ENCODE assay signal across 28 cellular contexts in the genomic region with DNA sequence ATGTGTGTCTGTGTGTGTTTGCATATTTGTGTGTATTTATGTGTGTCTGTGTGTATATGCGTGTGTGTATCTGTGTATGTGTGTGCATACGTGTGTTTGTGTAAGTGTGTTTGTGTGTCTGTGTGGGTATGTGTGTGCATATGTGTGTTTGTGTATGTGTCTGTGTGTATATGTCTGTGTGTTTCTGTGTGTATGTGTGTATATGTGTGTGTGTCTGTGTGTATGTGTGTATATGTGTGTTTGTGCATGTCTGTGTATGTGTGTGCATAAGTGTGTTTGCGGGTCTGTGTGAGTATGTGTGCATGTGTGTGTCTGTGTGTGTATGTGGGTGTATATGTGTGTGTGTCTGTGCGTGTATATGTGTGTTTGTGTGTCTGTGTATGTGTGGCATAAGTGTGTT.
"Had no signal": no experiment of that assay in that cellular context is flagged by ENCODE, and none has a peak within 500 bp of the region (broad histone marks: within the 10 kb centered on the region; RNA-seq: fewer than 3 reads in every experiment).

No MANE protein-coding gene starts in this region.

- H3K4me1 ChIP-seq: esophagus muscularis mucosa, left lung, neural progenitor cell, prostate gland, right atrium auricular region, sigmoid colon, spleen, tibial nerve, upper lobe of right lung, vagina had no signal

- H3K36me3 ChIP-seq: esophagus muscularis mucosa, heart right ventricle, left lung, neural progenitor cell, prostate gland, right atrium auricular region, sigmoid colon, spleen, thoracic aorta, tibial nerve, upper lobe of right lung, vagina had no signal

- H3K4me2 ChIP-seq: neural progenitor cell had no signal

- H3K4me3 ChIP-seq: coronary artery, esophagus muscularis mucosa, heart right ventricle, left lung, mucosa of descending colon, neural progenitor cell, prostate gland, right atrium auricular region, sigmoid colon, skin epidermis, spleen, thoracic aorta, tibial nerve, upper lobe of right lung, vagina had no signal

- H3K27ac ChIP-seq: coronary artery, esophagus muscularis mucosa, neural progenitor cell, prostate gland, right atrium auricular region, sigmoid colon, skin epidermis, spleen, thoracic aorta, tibial nerve, upper lobe of right lung, vagina had no signal

- DNase-seq: dermis blood vessel endothelial cell; effector memory CD4-positive, alpha-beta T cell; foreskin melanocyte; glutamatergic neuron; heart right ventricle; hippocampal formation; left cardiac atrium; left lung; mesenchymal stem cell; mucosa of descending colon; naive thymus-derived CD4-positive, alpha-beta T cell; nucleus accumbens; sigmoid colon; spleen; stimulated activated CD4-positive, alpha-beta T cell treated with anti-CD3 and anti-CD28 coated beads, Interleukin-2, amount 100 ng/mL, for 48 hours; stimulated activated naive B cell treated with anti-CD40 and anti-IgM and Interleukin-4, amounts not matched to agents 10 μg/mL and 1 μg/mL and 100 μg/mL, for 72 hours; upper lobe of right lung had no signal

- H2AFZ ChIP-seq: neural progenitor cell had no signal

- FAIRE-seq: endothelial cell of umbilical vein, islet of Langerhans had no signal

- H3K27me3 ChIP-seq: left lung, neural progenitor cell, right atrium auricular region, sigmoid colon, tibial nerve, upper lobe of right lung, vagina had no signal

- H3K9ac ChIP-seq: neural progenitor cell had no signal

- H3K9me3 ChIP-seq: esophagus muscularis mucosa, mucosa of descending colon, prostate gland, right atrium auricular region, sigmoid colon, thoracic aorta, upper lobe of right lung, vagina had no signal
